In genomic region chr20:15196580-15197255, GRCh38 we compare ENCODE assay signal across 19 cellular contexts.
DNase-seq lines count a peak whose midpoint lies in the region; ATAC-seq lines count a peak whose summit lies in the region.
"Had no signal": no experiment of that assay in that cellular context is flagged by ENCODE, and none has a peak within 500 bp of the region (broad histone marks: within the 10 kb centered on the region; RNA-seq: fewer than 3 reads in every experiment).

No MANE protein-coding gene starts in this region.

- DNase-seq in DMS53 (lab: John Stamatoyannopoulos, UW), result peak; percentile 72
- DNase-seq in NCI-H1092 treated with DMSO at 0.1 percent for 48 hours (lab: John Stamatoyannopoulos, UW), result peak; percentile 19
- peak; percentile 6 for DNase-seq in SHP77 treated with DMSO at 0.1 percent for 48 hours (lab: John Stamatoyannopoulos, UW)
- DNase-seq in activated CD8-positive, alpha-beta memory T cell treated with anti-CD3 and anti-CD28 coated beads, Interleukin-2, amount 50 U/mL, for 4 hours, result no peak
- no peak for DNase-seq in NCI-H748 treated with DMSO at 0.1 percent for 48 hours (lab: John Stamatoyannopoulos, UW)
- DNase-seq: activated CD4-positive, CD25-positive, alpha-beta regulatory T cell treated with anti-CD3 and anti-CD28 coated beads, Interleukin-2, amount 50 U/mL, for 72 hours; activated CD8-positive, alpha-beta memory T cell treated with anti-CD3 and anti-CD28 coated beads, Interleukin-2, amount 10 ng/mL, durations not matched to agents 7 days and 5 days; activated gamma-delta T cell; CD4-positive, alpha-beta memory T cell; cerebellar nuclear complex; effector memory CD8-positive, alpha-beta T cell; heart right ventricle; islet precursor cell; mucosa of descending colon; NCI-H2107 had no signal

- ATAC-seq in GM19351 (IDR thresholded peaks at IDR 0.05; ENCODE audit: unreplicated experiment), result peak; percentile 39
- no peak for ATAC-seq in HG02763 (IDR thresholded peaks at IDR 0.05; ENCODE audit: unreplicated experiment)
- no peak for ATAC-seq in GM21367 (IDR thresholded peaks at IDR 0.05; ENCODE audit: unreplicated experiment)
- ATAC-seq: activated CD8-positive, alpha-beta memory T cell treated with anti-CD3 and anti-CD28 coated beads, Interleukin-2, amount 10 ng/mL, durations not matched to agents 7 days and 5 days; effector memory CD8-positive, alpha-beta T cell; GM12878; heart right ventricle; mucosa of descending colon had no signal

Comparison
In these comparisons a context has a peak if more than half of its experiments do, and no peak if none do; other contexts are left out.
1. DNase-seq: peak in DMS53 (single experiment), NCI-H1092 treated with DMSO at 0.1 percent for 48 hours (single experiment) and SHP77 treated with DMSO at 0.1 percent for 48 hours (single experiment); none in activated CD8-positive, alpha-beta memory T cell treated with anti-CD3 and anti-CD28 coated beads, Interleukin-2, amount 50 U/mL, for 4 hours (single experiment) and NCI-H748 treated with DMSO at 0.1 percent for 48 hours (single experiment).